Comparison of ENCODE assay signal across 8 cellular contexts in the genomic region with DNA sequence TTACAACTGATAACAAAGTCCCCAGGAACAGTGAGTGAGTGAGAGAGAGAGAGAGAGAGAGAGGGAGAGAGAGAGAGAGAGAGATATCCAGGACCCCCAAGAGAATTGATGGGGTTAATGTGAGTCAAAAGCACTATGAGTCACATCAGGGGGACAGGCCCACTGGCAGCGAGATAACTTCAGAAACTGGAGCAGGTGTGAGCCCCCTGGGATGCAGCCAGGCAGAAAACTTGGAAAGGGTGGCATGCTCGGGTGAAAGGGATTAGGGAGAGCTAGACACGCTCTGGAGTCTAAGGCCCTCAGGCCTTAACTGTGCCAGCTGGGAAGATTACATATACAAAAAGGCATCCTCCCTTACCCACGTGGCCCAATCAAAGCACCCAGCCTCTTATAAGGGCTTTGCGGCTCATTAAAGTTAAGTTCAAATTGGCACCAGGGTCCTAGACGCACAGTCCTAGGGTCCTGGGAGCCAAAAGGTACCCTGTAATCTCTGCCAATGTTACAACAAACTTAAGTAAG. TPM values are rescaled to one million over a fixed set of nuclear protein-coding genes. Genes with fewer than 3 reads are reported as not detected.
DNase-seq lines count a peak whose midpoint lies in the region; ATAC-seq and TF ChIP-seq lines count a peak whose summit lies in the region.

No MANE protein-coding gene starts in this region.

- H3K4me3 ChIP-seq in right lobe of liver (peak overlapping the region; percentile 68 to 76 (median 74)), thoracic aorta (peak overlapping the region; percentile 89)

- H3K4me3 Mint-ChIP-seq in T-cell = peak overlapping the region; percentile 66 to 88 (median 77)
- H3K4me3 Mint-ChIP-seq in dendritic cell treated with granulocyte-macrophage colony-stimulating factor and Interleukin-4, amounts not matched to agents 40 ng/mL and 50 ng/mL, for 4 days = peak overlapping the region; percentile 85

- no peaks in the 10 kb centered on the region for H3K9me3 Mint-ChIP-seq in T-cell
- no peaks in the 10 kb centered on the region for H3K9me3 Mint-ChIP-seq in dendritic cell treated with granulocyte-macrophage colony-stimulating factor and Interleukin-4, amounts not matched to agents 40 ng/mL and 50 ng/mL, for 4 days

- CTCF ChIA-PET in T-cell (lab: Charles Lee) = interaction anchor here in 1 of 2 donors (0.6 kb wide), 1 partner anchor 312 kb away, joined by 6 read pairs; no protein-coding TSS in a partner anchor

- peak overlapping the region; percentile 18 to 66 for H3K27ac Mint-ChIP-seq in T-cell
- peak overlapping the region; percentile 92 for H3K27ac Mint-ChIP-seq in dendritic cell treated with granulocyte-macrophage colony-stimulating factor and Interleukin-4, amounts not matched to agents 40 ng/mL and 50 ng/mL, for 4 days

- peaks cover 13 to 37% (median 24%) of the 10 kb centered on the region in 3 donors for H3K4me1 Mint-ChIP-seq in T-cell
- peaks cover 24% of the 10 kb centered on the region for H3K4me1 Mint-ChIP-seq in dendritic cell treated with granulocyte-macrophage colony-stimulating factor and Interleukin-4, amounts not matched to agents 40 ng/mL and 50 ng/mL, for 4 days (ENCODE audit: low read depth)

- H3K4me1 ChIP-seq in right lobe of liver (no peaks in the 10 kb centered on the region), thoracic aorta (ENCODE audit: control insufficient read depth in 1 of 2, low read depth in 2 of 2) (peaks cover 6 to 7% of the 10 kb centered on the region in 2 donors)

- no peak for TF ChIP-seq POLR2A in right lobe of liver (IDR thresholded peaks at IDR 0.05)

- no peak for TF ChIP-seq CTCF in right lobe of liver (IDR thresholded peaks at IDR 0.05)
- no peak for TF ChIP-seq CTCF in thoracic aorta (IDR thresholded peaks at IDR 0.05)

- intact Hi-C loops in dendritic cell treated with granulocyte-macrophage colony-stimulating factor and Interleukin-4, amounts not matched to agents 40 ng/mL and 50 ng/mL, for 4 days (cut with micrococcal nuclease) = loop anchor here (2.0 to 10.0 kb wide), 2 partner anchors 47 to 313 kb away; partner anchors contain the start of gene EIF2S3
- intact Hi-C loops in right lobe of liver (cut with DNase I) = no loop called here

- no peaks in the 10 kb centered on the region for H3K27me3 ChIP-seq in right lobe of liver
- no peaks in the 10 kb centered on the region for H3K27me3 ChIP-seq in thoracic aorta (replicated peaks; ENCODE audit: insufficient read depth)

- no peaks in the 10 kb centered on the region for H3K36me3 Mint-ChIP-seq in T-cell
- H3K36me3 Mint-ChIP-seq in dendritic cell treated with granulocyte-macrophage colony-stimulating factor and Interleukin-4, amounts not matched to agents 40 ng/mL and 50 ng/mL, for 4 days (ENCODE audit: low read depth) = peaks cover 6% of the 10 kb centered on the region

- peak; percentile 7 for ATAC-seq in HG03432 (IDR thresholded peaks at IDR 0.05; ENCODE audit: unreplicated experiment)
- ATAC-seq in T-cell (replicated peaks in 1 of 4) = peak in 2 of 4 experiments; percentile 13 to 16
- peak; percentile 34 to 66 (median 40) for ATAC-seq in right lobe of liver
- peak; percentile 87 for ATAC-seq in thoracic aorta (ENCODE audit: insufficient number of reproducible peaks, low FRiP score, low read depth)
- no peak for ATAC-seq in HG03460 (IDR thresholded peaks at IDR 0.05; ENCODE audit: unreplicated experiment)
- no peak for ATAC-seq in HG02870 (IDR thresholded peaks at IDR 0.05; ENCODE audit: unreplicated experiment)

- H3K27me3 Mint-ChIP-seq in T-cell = no peaks in the 10 kb centered on the region
- no peaks in the 10 kb centered on the region for H3K27me3 Mint-ChIP-seq in dendritic cell treated with granulocyte-macrophage colony-stimulating factor and Interleukin-4, amounts not matched to agents 40 ng/mL and 50 ng/mL, for 4 days

- H3K36me3 ChIP-seq in right lobe of liver = no peaks in the 10 kb centered on the region
- H3K36me3 ChIP-seq in thoracic aorta = no peaks in the 10 kb centered on the region

- peak overlapping the region; percentile 63 to 87 (median 67) for H3K27ac ChIP-seq in right lobe of liver
- peak overlapping the region; percentile 98 for H3K27ac ChIP-seq in thoracic aorta

- POLR2A ChIA-PET in T-cell (lab: Charles Lee) = interaction anchor here in 1 of 2 donors (0.9 to 1.6 kb wide), 2 partner anchors 11 to 41 kb away, joined by 3 to 11 read pairs; partner anchors contain the start of gene SAT1

- DNase-seq in DMS79 (lab: John Stamatoyannopoulos, UW) (peak; percentile 47), T-cell (peak in 1 of 34 experiments; percentile 2), right lobe of liver (no peak), thoracic aorta (ENCODE audit: low spot score) (no peak)

- WGBS in right lobe of liver (ENCODE audit: insufficient coverage, low coverage, low lambda C conversion rate, missing lambda C conversion rate) = 14% methylated on average over 4 of the region's 6 CpGs

- no peaks in the 10 kb centered on the region for H3K9me3 ChIP-seq in right lobe of liver
- H3K9me3 ChIP-seq in thoracic aorta = no peaks in the 10 kb centered on the region

RNA-seq across cellular contexts. Expression of gene ACOT9, which starts 0.8 kb away (rescaled TPM):
- total RNA-seq in T-cell (10 to 100 TPM; 15.0 to 22.1 (median 19.2) TPM), right lobe of liver (10 to 100 TPM in 5 of 6 experiments, 1 to 10 TPM in 1; 8.9 to 20.2 (median 14.6) TPM), thoracic aorta (10 to 100 TPM; 57.7 to 62.5 TPM)

RNA-seq across cellular contexts. Expression of gene SAT1, which starts 40.7 kb away (rescaled TPM):
- total RNA-seq in T-cell (100 to 1,000 TPM in 2 of 5 donors, 10 to 100 TPM in 3; 89.6 to 258 (median 94.4) TPM), right lobe of liver (100 to 1,000 TPM; 215 to 640 (median 291) TPM), thoracic aorta (100 to 1,000 TPM; 660 to 763 TPM)

Comparison
In these comparisons a context has a peak if more than half of its experiments do, and no peak if none do; other contexts are left out.
1. ATAC-seq: peak in HG03432 (single experiment), right lobe of liver (4 of 4) and thoracic aorta (single experiment); none in HG03460 (single experiment) and HG02870 (single experiment).